9 cellular contexts compared by ENCODE assay signal in genomic region chr5:131379723-131380122, GRCh38.
DNase-seq lines count a peak whose midpoint lies in the region; ATAC-seq and TF ChIP-seq lines count a peak whose summit lies in the region.
"Had no signal": no experiment of that assay in that cellular context is flagged by ENCODE, and none has a peak within 500 bp of the region (broad histone marks: within the 10 kb centered on the region; RNA-seq: fewer than 3 reads in every experiment).

No MANE protein-coding gene starts in this region.

- H3K4me3 Mint-ChIP-seq in WTC11, result no peak overlapping the region

- DNase-seq in activated CD4-positive, CD25-positive, alpha-beta regulatory T cell treated with anti-CD3 and anti-CD28 coated beads, Interleukin-2, amount 50 U/mL, for 16 hours (ENCODE audit: low read depth, low spot score), result peak; percentile 45
- peak; percentile 64 for DNase-seq in effector CD4-positive, alpha-beta T cell
- DNase-seq in gastrocnemius medialis, result no peak
- DNase-seq in NCI-H510A (lab: John Stamatoyannopoulos, UW), result no peak
- DNase-seq in WTC11 (ENCODE audit: low spot score), result no peak
- no peak for DNase-seq in NCI-H146 treated with DMSO at 0.1 percent for 48 hours (lab: John Stamatoyannopoulos, UW; ENCODE audit: unreplicated experiment)

- no peaks in the 10 kb centered on the region for H3K27me3 Mint-ChIP-seq in WTC11 (ENCODE audit: low read depth)

- CTCF ChIA-PET in WTC11 (lab: Charles Lee), result no interaction called here

- H3K36me3 Mint-ChIP-seq in WTC11, result no peaks in the 10 kb centered on the region

- peaks cover 10% of the 10 kb centered on the region for H3K4me1 Mint-ChIP-seq in WTC11

- H3K27ac Mint-ChIP-seq in WTC11, result no peak overlapping the region

- TF ChIP-seq CTCF in gastrocnemius medialis (IDR thresholded peaks at IDR 0.05 in 4 of 5, conservative IDR thresholded peaks at IDR 0.05 in 1 of 5), result no peak
- TF ChIP-seq CTCF in WTC11 (IDR thresholded peaks at IDR 0.05), result no peak

- POLR2A ChIA-PET in WTC11 (lab: Charles Lee), result no interaction called here

- in situ Hi-C loops in gastrocnemius medialis (cut with MboI; ENCODE audit: low sequenced_read_pairs in 4 of 4), result no loop called here

- no peak overlapping the region for H3K4me3 ChIP-seq in gastrocnemius medialis

- intact Hi-C loops in gastrocnemius medialis (cut with DNase I; ENCODE audit: low total_unique reads), result no loop called here

- peak overlapping the region; percentile 23 to 69 (median 58) for H3K27ac ChIP-seq in gastrocnemius medialis
- H3K27ac ChIP-seq: VCaP had no signal

- H3K27me3 ChIP-seq in gastrocnemius medialis, result no peaks in the 10 kb centered on the region

- TF ChIP-seq POLR2A in gastrocnemius medialis (IDR thresholded peaks at IDR 0.05), result peak in 1 of 2 donors; percentile 6

- no peaks in the 10 kb centered on the region for H3K36me3 ChIP-seq in gastrocnemius medialis

- H3K9me3 Mint-ChIP-seq in WTC11, result no peaks in the 10 kb centered on the region

- H3K9me3 ChIP-seq in gastrocnemius medialis, result no peaks in the 10 kb centered on the region

- peaks cover 4 to 9% of the 10 kb centered on the region in 2 donors for H3K4me1 ChIP-seq in gastrocnemius medialis

- ATAC-seq in GM18907 (IDR thresholded peaks at IDR 0.05; ENCODE audit: unreplicated experiment) (peak; percentile 46), HG03378 (IDR thresholded peaks at IDR 0.05; ENCODE audit: unreplicated experiment) (peak; percentile 47), gastrocnemius medialis (peak; percentile 48 to 57), WTC11 (no peak)

TF ChIP-seq in WTC11, 78 proteins besides CTCF, POLR2A, EP300 and RAD21:
- TF ChIP-seq ZNF138 (CRISPR knock-in tag; conservative IDR thresholded peaks at IDR 0.05), result no peak
- TF ChIP-seq ATF3 (CRISPR knock-in tag; conservative IDR thresholded peaks at IDR 0.05), result no peak
- no peak for TF ChIP-seq TP53 (CRISPR knock-in tag; IDR thresholded peaks at IDR 0.05)
- no peak for TF ChIP-seq TEAD1 (CRISPR knock-in tag; IDR thresholded peaks at IDR 0.05)
- TF ChIP-seq CREB1 (CRISPR knock-in tag; IDR thresholded peaks at IDR 0.05), result no peak
- no peak for TF ChIP-seq ZBTB21 (CRISPR knock-in tag; IDR thresholded peaks at IDR 0.05; ENCODE audit: borderline replicate concordance)

Comparison
In these comparisons a context has a peak if more than half of its experiments do, and no peak if none do; other contexts are left out.
1. DNase-seq: peak in activated CD4-positive, CD25-positive, alpha-beta regulatory T cell treated with anti-CD3 and anti-CD28 coated beads, Interleukin-2, amount 50 U/mL, for 16 hours (single experiment) and effector CD4-positive, alpha-beta T cell (single experiment); none in gastrocnemius medialis (0 of 2), NCI-H510A (single experiment), WTC11 (single experiment) and NCI-H146 treated with DMSO at 0.1 percent for 48 hours (single experiment).